Comparison of ENCODE assay signal across 8 cellular contexts in the genomic region with DNA sequence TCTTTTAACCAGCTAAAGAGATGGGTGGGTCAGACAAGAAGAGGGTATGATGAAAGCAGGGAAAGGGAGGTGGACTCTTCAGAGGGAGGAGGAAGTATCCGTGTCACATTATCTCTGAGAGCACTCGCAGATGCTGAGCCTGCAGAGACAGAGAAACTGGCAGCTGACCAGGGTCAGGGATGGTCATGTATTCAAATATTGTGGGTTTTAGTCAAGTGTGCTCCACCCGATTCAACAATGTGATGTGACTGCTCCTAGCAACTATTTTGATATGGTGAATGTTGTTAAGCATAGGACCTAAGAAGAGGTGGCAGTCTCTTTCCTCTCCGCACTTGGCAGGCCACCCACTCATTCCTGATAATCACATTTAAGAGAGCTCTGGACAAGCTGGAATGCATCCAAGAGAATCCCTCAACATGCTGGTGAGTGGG. TPM values are rescaled to one million over a fixed set of nuclear protein-coding genes. Genes with fewer than 3 reads are reported as not detected.
DNase-seq lines count a peak whose midpoint lies in the region; ATAC-seq, FAIRE-seq and TF ChIP-seq lines count a peak whose summit lies in the region.

No MANE protein-coding gene starts in this region.

- H3K27ac ChIP-seq in esophagus (ENCODE audit: low read depth in 2 of 2, low read length in 1 of 2), result peak overlapping the region; percentile 93 to 96

- peaks cover 2 to 6% of the 10 kb centered on the region in 2 donors for H3K4me1 ChIP-seq in esophagus (ENCODE audit: control insufficient read depth in 2 of 2, insufficient read depth in 2 of 2, low read length in 1 of 2)

- TF ChIP-seq POLR2A in H54 (IDR thresholded peaks at IDR 0.05; ENCODE audit: low read depth, low read length), result no peak

- peak; percentile 92 for DNase-seq in CD1c-positive myeloid dendritic cell (ENCODE audit: extremely low spot score)
- peak; percentile 53 for DNase-seq in H54 (ENCODE audit: insufficient read length, low spot score)
- peak; percentile 9 for DNase-seq in SIG-M5 (lab: John Stamatoyannopoulos, UW)
- DNase-seq in pons (ENCODE audit: low spot score), result peak; percentile 67
- DNase-seq in cerebellar cortex (ENCODE audit: low spot score), result no peak
- no peak for DNase-seq in activated naive CD4-positive, alpha-beta T cell (lab: John Stamatoyannopoulos, UW)

- H3K9me3 ChIP-seq in esophagus (ENCODE audit: control insufficient read depth in 2 of 2, insufficient read depth in 1 of 2, low read depth in 1 of 2, low read length in 1 of 2), result no peaks in the 10 kb centered on the region

- H3K27me3 ChIP-seq in esophagus (ENCODE audit: control insufficient read depth in 1 of 2, insufficient read depth in 2 of 2, low read length in 2 of 2), result no peaks in the 10 kb centered on the region

- no peak for FAIRE-seq in H54 (lab: Jason Lieb, UNC)

- 33 to 42% methylated on average over 4 of the region's 4 CpGs for WGBS in esophagus, 2 donors

- no peak for ATAC-seq in HG03196 (IDR thresholded peaks at IDR 0.05; ENCODE audit: unreplicated experiment)

- H3K4me3 ChIP-seq in esophagus (ENCODE audit: low read depth in 1 of 2, low read length in 2 of 2), result peak overlapping the region in 1 of 2 donors; percentile 92

- H3K36me3 ChIP-seq in esophagus (ENCODE audit: control insufficient read depth in 2 of 2, insufficient read depth in 2 of 2, low read length in 1 of 2), result no peaks in the 10 kb centered on the region

RNA-seq across cellular contexts. Expression of gene CLIP4, which starts 1.3 kb away (rescaled TPM):
- polyA plus RNA-seq in esophagus, result 10 to 100 TPM; 12.4 to 16.8 TPM

RNA-seq across cellular contexts. Expression of gene PCARE, which starts 39.6 kb away (rescaled TPM):
- under 1 TPM; 0.07 to 0.22 TPM for polyA plus RNA-seq in esophagus

Comparison
In these comparisons a context has a peak if more than half of its experiments do, and no peak if none do; other contexts are left out.
1. DNase-seq: peak in CD1c-positive myeloid dendritic cell (single experiment), H54 (single experiment), SIG-M5 (single experiment) and pons (single experiment); none in cerebellar cortex (single experiment) and activated naive CD4-positive, alpha-beta T cell (0 of 4).